ENCODE assay signal across 2 cellular contexts in the genomic region with DNA sequence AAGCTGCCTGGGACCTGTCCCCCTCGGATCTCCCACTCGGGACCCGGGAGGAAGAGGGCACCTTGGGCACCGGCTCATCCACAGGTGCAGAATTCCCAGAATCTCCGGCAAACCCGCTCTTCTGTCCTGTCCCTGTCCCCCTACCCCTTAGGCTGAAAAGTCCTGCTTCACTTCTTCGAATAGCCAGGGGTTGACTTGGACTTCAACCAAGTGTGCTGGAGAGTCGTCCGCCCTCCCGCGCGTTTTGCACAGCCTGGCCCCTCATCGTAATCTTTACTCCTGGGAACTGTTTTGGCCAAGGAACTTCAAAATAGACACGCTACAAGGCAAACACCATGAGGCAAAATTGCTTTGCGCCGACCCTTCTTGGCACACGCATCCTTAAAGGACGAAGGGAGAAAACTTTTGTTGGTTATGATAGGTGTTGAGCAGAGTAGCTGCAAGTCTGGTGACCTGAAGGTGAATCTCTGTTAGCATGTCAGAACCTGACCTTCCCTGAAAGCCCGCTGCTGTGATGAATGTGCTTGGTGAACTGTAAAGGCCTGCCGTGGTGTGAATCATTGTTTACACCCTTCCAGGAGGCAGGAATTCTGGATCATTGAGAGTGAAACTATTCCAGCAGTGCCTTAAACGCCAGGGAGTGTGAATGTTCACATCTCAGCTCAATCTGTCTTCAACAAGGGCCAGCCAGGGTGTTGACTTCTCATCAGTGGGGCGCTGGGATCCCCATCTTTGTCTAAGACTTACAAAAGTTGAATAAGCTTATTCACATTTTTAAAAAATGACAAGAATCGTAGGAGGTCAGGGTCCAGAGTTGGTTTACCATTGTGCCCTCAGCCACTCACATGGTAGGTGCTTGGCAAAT.
TF ChIP-seq lines count a peak whose summit lies in the region.

No MANE protein-coding gene starts in this region.

TF ChIP-seq in SK-N-SH, 30 proteins besides CTCF, POLR2A, EP300 and RAD21 (continued from another document):
- TF ChIP-seq USF1 (IDR thresholded peaks at IDR 0.05; ENCODE audit: borderline replicate concordance, low read depth) (no peak), ZBTB33 (IDR thresholded peaks at IDR 0.05; ENCODE audit: borderline replicate concordance, low read depth) (0 out of 2 replicates have a peak, but pooled peaks have one; percentile 9), EZH2phosphoT487 (IDR thresholded peaks at IDR 0.05; ENCODE audit: borderline replicate concordance, low read depth) (no peak)

TF ChIP-seq in SK-N-SH treated with all-trans-retinoic acid at 6 μM for 48 hours, 23 proteins besides CTCF, POLR2A, EP300 and RAD21 (continued from another document):
- TF ChIP-seq POU6F1 (CRISPR knock-in tag; IDR thresholded peaks at IDR 0.05; ENCODE audit: borderline replicate concordance, low read depth) (no peak), BACH2 (CRISPR knock-in tag; IDR thresholded peaks at IDR 0.05; ENCODE audit: borderline replicate concordance) (no peak), ZC3H10 (CRISPR knock-in tag; IDR thresholded peaks at IDR 0.05) (no peak), OSR1 (CRISPR knock-in tag; IDR thresholded peaks at IDR 0.05) (no peak), TOX (CRISPR knock-in tag; IDR thresholded peaks at IDR 0.05; ENCODE audit: borderline replicate concordance) (no peak)
TF ChIP-seq in SK-N-SH treated with all-trans-retinoic acid at 6 μM for 48 hours: peak in this region for 0.
